Comparison of ENCODE assay signal across 21 cellular contexts in the genomic region with DNA sequence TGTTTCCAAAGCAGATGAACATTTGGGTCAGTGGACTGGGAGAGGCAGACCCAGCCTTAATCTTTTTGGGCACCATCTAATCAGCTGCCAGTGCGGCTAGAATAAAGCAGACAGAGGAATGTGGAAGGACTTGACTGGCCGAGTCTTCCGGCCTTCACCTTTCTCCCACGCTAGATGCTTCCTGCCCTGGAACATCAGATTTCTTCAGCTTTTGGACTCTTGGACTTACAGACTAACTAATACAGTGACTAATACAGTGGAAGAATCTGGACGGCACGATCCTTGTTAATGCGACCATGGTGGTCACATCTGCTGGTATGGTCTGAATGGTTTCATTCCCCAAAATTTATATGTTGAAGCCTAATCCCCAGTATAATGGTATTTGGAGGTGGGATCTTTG.
"Had no signal": no experiment of that assay in that cellular context is flagged by ENCODE, and none has a peak within 500 bp of the region (broad histone marks: within the 10 kb centered on the region; RNA-seq: fewer than 3 reads in every experiment).

No MANE protein-coding gene starts in this region.

- H3K27me3 ChIP-seq: ovary, suprapubic skin, tibial nerve, uterus had no signal

- ATAC-seq: activated T-cell treated with anti-CD3 and anti-CD28 coated beads, Interleukin-2, amount 50 U/mL, for 72 hours; foreskin keratinocyte; left lobe of liver; lower lobe of right lung; naive thymus-derived CD8-positive, alpha-beta T cell; right cardiac atrium; stimulated activated naive CD8-positive, alpha-beta T cell treated with anti-CD3 and anti-CD28 coated beads, Interleukin-15, amount 100 ng/mL, for 72 hours; T-helper 17 cell had no signal

- H3K27ac Mint-ChIP-seq: activated B cell treated with CpG ODN at 0.5 μM for 24 hours; activated T-cell treated with anti-CD3 and anti-CD28 coated beads, Interleukin-2, amount 50 U/mL, for 72 hours; brain; stimulated activated naive CD8-positive, alpha-beta T cell treated with anti-CD3 and anti-CD28 coated beads, Interleukin-15, amount 100 ng/mL, for 72 hours; T-helper 17 cell had no signal

- H3K4me1 ChIP-seq: foreskin keratinocyte, prostate gland, suprapubic skin, uterus had no signal

- H3K4me3 ChIP-seq: lower lobe of right lung, ovary, prostate gland, suprapubic skin, tibial nerve, uterus had no signal

- DNase-seq: activated B cell treated with CpG ODN at 0.5 μM for 24 hours; activated CD4-positive, alpha-beta T cell treated with anti-CD3 and anti-CD28 coated beads for 4 hours; activated CD4-positive, alpha-beta T cell treated with anti-CD3 and anti-CD28 coated beads, Interleukin-2, amount 50 U/mL, for 48 hours; activated effector memory CD4-positive, alpha-beta T cell treated with anti-CD3 and anti-CD28 coated beads, Interleukin-2, amount 50 U/mL, for 16 hours; activated naive CD4-positive, alpha-beta T cell treated with anti-CD3 and anti-CD28 coated beads, Interleukin-2, amount 50 U/mL, for 16 hours; activated T-cell treated with anti-CD3 and anti-CD28 coated beads, Interleukin-2, amount 50 U/mL, for 72 hours; foreskin keratinocyte; lower lobe of right lung; naive thymus-derived CD8-positive, alpha-beta T cell; ovary; right cardiac atrium; stimulated activated CD4-positive, alpha-beta T cell treated with anti-CD3 and anti-CD28 coated beads, Interleukin-1b, Interleukin-23, amount 100 ng/mL, for 48 hours; stimulated activated naive CD8-positive, alpha-beta T cell treated with anti-CD3 and anti-CD28 coated beads, Interleukin-15, amount 100 ng/mL, for 72 hours; T-helper 17 cell; uterus had no signal

- H3K4me3 Mint-ChIP-seq: activated B cell treated with CpG ODN at 0.5 μM for 24 hours; activated T-cell treated with anti-CD3 and anti-CD28 coated beads, Interleukin-2, amount 50 U/mL, for 72 hours; brain; naive thymus-derived CD8-positive, alpha-beta T cell; stimulated activated naive CD8-positive, alpha-beta T cell treated with anti-CD3 and anti-CD28 coated beads, Interleukin-15, amount 100 ng/mL, for 72 hours; T-helper 17 cell had no signal

- H3K27ac ChIP-seq: epithelial cell of prostate, foreskin keratinocyte, lower lobe of right lung, ovary, prostate gland, suprapubic skin, tibial nerve, uterus had no signal

- H3K4me1 Mint-ChIP-seq: activated B cell treated with CpG ODN at 0.5 μM for 24 hours; brain; stimulated activated naive CD8-positive, alpha-beta T cell treated with anti-CD3 and anti-CD28 coated beads, Interleukin-15, amount 100 ng/mL, for 72 hours; T-helper 17 cell had no signal

- H3K27me3 Mint-ChIP-seq: stimulated activated naive CD8-positive, alpha-beta T cell treated with anti-CD3 and anti-CD28 coated beads, Interleukin-15, amount 100 ng/mL, for 72 hours had no signal

- H3K36me3 ChIP-seq: lower lobe of right lung, ovary, prostate gland, suprapubic skin, tibial nerve, uterus had no signal

- H3K36me3 Mint-ChIP-seq: brain; naive thymus-derived CD8-positive, alpha-beta T cell had no signal

- H3K9me3 ChIP-seq: lower lobe of right lung, ovary, prostate gland, suprapubic skin, uterus had no signal
